ENCODE assay signal across 1 cellular context in the genomic region with DNA sequence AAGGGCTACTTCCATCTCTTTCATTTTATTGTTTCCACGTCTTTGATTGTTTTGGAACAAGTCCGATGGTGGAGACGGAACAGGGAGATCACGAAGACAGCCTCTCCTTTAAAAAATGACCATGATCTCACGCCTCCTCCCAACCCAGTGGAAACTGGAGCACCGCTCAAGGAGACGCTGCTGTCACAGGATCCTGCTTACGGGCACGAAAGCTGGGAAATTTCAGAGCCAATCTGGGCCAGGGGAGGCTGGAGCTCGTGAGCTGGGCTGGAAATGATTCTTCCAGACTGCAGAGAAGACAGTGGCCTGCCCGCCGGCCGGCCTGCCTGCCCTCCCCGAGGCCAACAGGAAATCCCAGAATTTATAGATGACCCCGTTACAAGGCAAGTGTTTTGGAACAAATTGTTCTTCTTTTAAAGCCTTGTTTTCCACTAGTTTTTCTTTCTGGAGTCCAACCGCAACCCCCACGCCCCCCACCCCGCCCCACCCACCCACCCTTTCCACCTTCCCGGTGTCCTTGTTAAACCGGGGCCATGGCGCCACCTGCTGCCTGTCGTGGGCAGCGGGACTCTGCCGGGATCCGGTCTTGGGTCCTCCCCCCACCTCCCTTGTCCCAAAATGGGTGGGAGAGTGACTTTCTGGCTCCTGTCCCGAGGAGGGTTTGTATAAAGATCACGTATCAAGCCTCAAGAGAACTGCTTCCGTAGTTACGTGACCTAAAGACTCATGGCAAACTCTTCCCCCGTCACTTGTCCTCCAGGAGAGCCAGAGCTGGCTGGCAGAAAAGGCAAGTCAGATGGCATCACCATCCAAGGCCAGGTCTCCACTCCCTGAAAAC.
TF ChIP-seq lines count a peak whose summit lies in the region.

No MANE protein-coding gene starts in this region.

TF ChIP-seq in SK-N-SH treated with all-trans-retinoic acid at 6 μM for 48 hours, 23 proteins besides CTCF, POLR2A, EP300 and RAD21 (continued from another document):
- TF ChIP-seq TCF4 (CRISPR knock-in tag; IDR thresholded peaks at IDR 0.05; ENCODE audit: borderline replicate concordance), result no peak
